In the genomic region with DNA sequence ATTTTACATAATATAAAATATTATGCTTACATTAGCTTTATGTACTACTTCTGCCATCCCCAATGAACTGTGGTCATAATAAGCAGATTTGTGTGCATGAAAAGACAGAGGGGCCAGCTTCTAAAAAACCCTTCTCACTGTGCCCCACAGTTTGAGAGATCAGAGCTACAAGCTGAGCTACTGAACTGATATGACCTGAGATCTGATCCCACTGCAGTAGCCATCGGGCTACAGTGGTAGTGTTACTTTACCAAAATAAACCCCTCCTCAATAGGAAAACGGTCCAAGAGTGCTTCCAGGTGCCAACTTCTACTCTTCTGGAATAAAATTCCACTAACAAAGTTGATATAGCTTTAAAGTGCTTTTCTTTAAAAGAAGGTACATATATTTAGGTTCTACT, we compare ENCODE assay signal across 16 cellular contexts.
"Had no signal": no experiment of that assay in that cellular context is flagged by ENCODE, and none has a peak within 500 bp of the region (broad histone marks: within the 10 kb centered on the region; RNA-seq: fewer than 3 reads in every experiment).

No MANE protein-coding gene starts in this region.

- H3K36me3 ChIP-seq: cardiac muscle cell, neutrophil, pancreas, tibial artery had no signal

- H3K27me3 Mint-ChIP-seq: activated B cell treated with CpG ODN at 0.5 μM for 24 hours; activated CD4-positive, alpha-beta memory T cell treated with anti-CD3 and anti-CD28 coated beads for 36 hours; activated naive CD4-positive, alpha-beta T cell treated with anti-CD3 and anti-CD28 coated beads, Interleukin-2, amount 10 ng/mL, durations not matched to agents 7 days and 5 days; stimulated activated memory B cell treated with anti-CD40 and anti-IgM and Interleukin-4, amounts not matched to agents 10 μg/mL and 1 μg/mL and 100 μg/mL, for 72 hours had no signal

- H3K27me3 ChIP-seq: cardiac muscle cell, dorsolateral prefrontal cortex, neutrophil, pancreas, tibial artery had no signal

- H3K27ac Mint-ChIP-seq: activated B cell treated with CpG ODN at 0.5 μM for 24 hours; activated naive CD4-positive, alpha-beta T cell treated with anti-CD3 and anti-CD28 coated beads, Interleukin-2, amount 10 ng/mL, durations not matched to agents 7 days and 5 days; stimulated activated memory B cell treated with anti-CD40 and anti-IgM and Interleukin-4, amounts not matched to agents 10 μg/mL and 1 μg/mL and 100 μg/mL, for 72 hours had no signal

- H3K27ac ChIP-seq: cardiac muscle cell, dorsolateral prefrontal cortex, neutrophil, pancreas, tibial artery had no signal

- H3K9me3 ChIP-seq: neutrophil, pancreas, tibial artery had no signal

- H3K9me3 Mint-ChIP-seq: activated B cell treated with CpG ODN at 0.5 μM for 24 hours; activated CD4-positive, alpha-beta memory T cell treated with anti-CD3 and anti-CD28 coated beads for 36 hours; activated naive CD4-positive, alpha-beta T cell treated with anti-CD3 and anti-CD28 coated beads, Interleukin-2, amount 10 ng/mL, durations not matched to agents 7 days and 5 days; activated T-cell treated with anti-CD3 and anti-CD28 coated beads, Interleukin-2, amount 50 U/mL, for 4 hours; natural killer cell; stimulated activated memory B cell treated with anti-CD40 and anti-IgM and Interleukin-4, amounts not matched to agents 10 μg/mL and 1 μg/mL and 100 μg/mL, for 72 hours had no signal

- H3K4me1 Mint-ChIP-seq: stimulated activated memory B cell treated with anti-CD40 and anti-IgM and Interleukin-4, amounts not matched to agents 10 μg/mL and 1 μg/mL and 100 μg/mL, for 72 hours had no signal

- DNase-seq: activated B cell treated with CpG ODN at 0.5 μM for 24 hours; activated CD4-positive, alpha-beta memory T cell treated with anti-CD3 and anti-CD28 coated beads for 36 hours; activated CD4-positive, alpha-beta T cell treated with anti-CD3 and anti-CD28 coated beads for 4 hours; activated naive CD4-positive, alpha-beta T cell treated with anti-CD3 and anti-CD28 coated beads, Interleukin-2, amount 10 ng/mL, durations not matched to agents 7 days and 5 days; activated T-cell treated with anti-CD3 and anti-CD28 coated beads, Interleukin-2, amount 50 U/mL, for 4 hours; dorsolateral prefrontal cortex; mesenchymal stem cell; natural killer cell; pancreas; stimulated activated CD4-positive, alpha-beta T cell treated with anti-CD3 and anti-CD28 coated beads, Interleukin-4, amount 100 ng/mL, for 24 hours; SW 1271; tibial artery had no signal

- ATAC-seq: natural killer cell; pancreas; sciatic nerve; stimulated activated memory B cell treated with anti-CD40 and anti-IgM and Interleukin-4, amounts not matched to agents 10 μg/mL and 1 μg/mL and 100 μg/mL, for 72 hours had no signal

- H3K36me3 Mint-ChIP-seq: activated CD4-positive, alpha-beta memory T cell treated with anti-CD3 and anti-CD28 coated beads for 36 hours; activated naive CD4-positive, alpha-beta T cell treated with anti-CD3 and anti-CD28 coated beads, Interleukin-2, amount 10 ng/mL, durations not matched to agents 7 days and 5 days; natural killer cell; stimulated activated memory B cell treated with anti-CD40 and anti-IgM and Interleukin-4, amounts not matched to agents 10 μg/mL and 1 μg/mL and 100 μg/mL, for 72 hours had no signal

- H3K4me3 Mint-ChIP-seq: activated B cell treated with CpG ODN at 0.5 μM for 24 hours; activated CD4-positive, alpha-beta memory T cell treated with anti-CD3 and anti-CD28 coated beads for 36 hours; activated naive CD4-positive, alpha-beta T cell treated with anti-CD3 and anti-CD28 coated beads, Interleukin-2, amount 10 ng/mL, durations not matched to agents 7 days and 5 days; activated T-cell treated with anti-CD3 and anti-CD28 coated beads, Interleukin-2, amount 50 U/mL, for 4 hours; stimulated activated memory B cell treated with anti-CD40 and anti-IgM and Interleukin-4, amounts not matched to agents 10 μg/mL and 1 μg/mL and 100 μg/mL, for 72 hours had no signal

- H3K4me3 ChIP-seq: cardiac muscle cell, dorsolateral prefrontal cortex, pancreas, tibial artery had no signal
